ENCODE assay signal across 28 cellular contexts in the genomic region with DNA sequence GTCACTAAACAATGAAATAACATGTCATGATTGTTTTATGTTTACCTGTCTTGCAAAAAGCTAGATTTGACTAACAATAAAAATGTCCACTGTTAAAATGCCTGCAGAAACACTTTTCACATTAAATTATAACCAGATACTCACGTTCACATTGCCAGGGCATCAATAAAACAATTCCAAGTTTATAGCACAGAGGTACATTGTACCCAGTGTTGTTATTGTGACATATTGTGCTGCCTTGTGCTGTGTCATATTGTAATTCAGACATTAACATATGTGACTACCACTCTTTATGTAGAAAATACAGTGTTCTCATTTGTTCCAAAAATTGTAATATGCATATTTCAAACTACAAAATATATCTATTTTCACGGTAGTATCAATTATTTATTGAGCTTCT.
"Had no signal": no experiment of that assay in that cellular context is flagged by ENCODE, and none has a peak within 500 bp of the region (broad histone marks: within the 10 kb centered on the region; RNA-seq: fewer than 3 reads in every experiment).

No MANE protein-coding gene starts in this region.

- H3K27ac Mint-ChIP-seq: stimulated activated effector memory CD8-positive, alpha-beta T cell treated with anti-CD3 and anti-CD28 coated beads, Interleukin-12 subunit alpha, Interleukin-12 subunit beta, amount 100 ng/mL, for 72 hours; stimulated activated memory B cell treated with anti-CD40 and anti-IgM and Interleukin-4, amounts not matched to agents 10 μg/mL and 1 μg/mL and 100 μg/mL, for 72 hours; stimulated activated naive B cell treated with anti-CD40 and anti-IgM and Interleukin-4, amounts not matched to agents 10 μg/mL and 1 μg/mL and 100 μg/mL, for 72 hours; stimulated activated naive CD8-positive, alpha-beta T cell treated with anti-CD3 and anti-CD28 coated beads, Interleukin-15, amount 100 ng/mL, for 72 hours; stimulated activated naive CD8-positive, alpha-beta T cell treated with anti-CD3 and anti-CD28 coated beads, Interleukin-15, Interleukin-2, amounts not matched to agents 100 ng/mL and 50 ng/mL, for 24 hours; type B pancreatic cell had no signal

- H3K4me3 ChIP-seq: stomach, suprapubic skin, testis, thoracic aorta, thyroid gland, tibial artery, tibial nerve, transverse colon, upper lobe of left lung, upper lobe of right lung, uterus, vagina had no signal

- ATAC-seq: stimulated activated effector memory CD8-positive, alpha-beta T cell treated with anti-CD3 and anti-CD28 coated beads, Interleukin-12 subunit alpha, Interleukin-12 subunit beta, amount 100 ng/mL, for 72 hours; stimulated activated memory B cell treated with anti-CD40 and anti-IgM and Interleukin-4, amounts not matched to agents 10 μg/mL and 1 μg/mL and 100 μg/mL, for 72 hours; stimulated activated naive B cell treated with anti-CD40 and anti-IgM and Interleukin-4, amounts not matched to agents 10 μg/mL and 1 μg/mL and 100 μg/mL, for 72 hours; stimulated activated naive CD8-positive, alpha-beta T cell treated with anti-CD3 and anti-CD28 coated beads, Interleukin-15, amount 100 ng/mL, for 72 hours; stimulated activated naive CD8-positive, alpha-beta T cell treated with anti-CD3 and anti-CD28 coated beads, Interleukin-15, Interleukin-2, amounts not matched to agents 100 U/mL and 50 U/mL, for 24 hours; upper lobe of right lung had no signal

- H3K9me3 ChIP-seq: suprapubic skin, testis, thoracic aorta, thyroid gland, tibial nerve, upper lobe of left lung, upper lobe of right lung, uterus, vagina had no signal

- H3K27me3 ChIP-seq: stomach, suprapubic skin, testis, thyroid gland, tibial artery, tibial nerve, transverse colon, upper lobe of left lung, upper lobe of right lung, uterus, vagina had no signal

- H3K4me1 Mint-ChIP-seq: stimulated activated effector memory CD8-positive, alpha-beta T cell treated with anti-CD3 and anti-CD28 coated beads, Interleukin-12 subunit alpha, Interleukin-12 subunit beta, amount 100 ng/mL, for 72 hours; stimulated activated memory B cell treated with anti-CD40 and anti-IgM and Interleukin-4, amounts not matched to agents 10 μg/mL and 1 μg/mL and 100 μg/mL, for 72 hours; stimulated activated naive B cell treated with anti-CD40 and anti-IgM and Interleukin-4, amounts not matched to agents 10 μg/mL and 1 μg/mL and 100 μg/mL, for 72 hours; stimulated activated naive CD8-positive, alpha-beta T cell treated with anti-CD3 and anti-CD28 coated beads, Interleukin-15, amount 100 ng/mL, for 72 hours had no signal

- H3K36me3 Mint-ChIP-seq: stimulated activated effector memory CD8-positive, alpha-beta T cell treated with anti-CD3 and anti-CD28 coated beads, Interleukin-12 subunit alpha, Interleukin-12 subunit beta, amount 100 ng/mL, for 72 hours; stimulated activated memory B cell treated with anti-CD40 and anti-IgM and Interleukin-4, amounts not matched to agents 10 μg/mL and 1 μg/mL and 100 μg/mL, for 72 hours; stimulated activated naive B cell treated with anti-CD40 and anti-IgM and Interleukin-4, amounts not matched to agents 10 μg/mL and 1 μg/mL and 100 μg/mL, for 72 hours; type B pancreatic cell had no signal

- H3K27me3 Mint-ChIP-seq: stimulated activated memory B cell treated with anti-CD40 and anti-IgM and Interleukin-4, amounts not matched to agents 10 μg/mL and 1 μg/mL and 100 μg/mL, for 72 hours; stimulated activated naive B cell treated with anti-CD40 and anti-IgM and Interleukin-4, amounts not matched to agents 10 μg/mL and 1 μg/mL and 100 μg/mL, for 72 hours; stimulated activated naive CD8-positive, alpha-beta T cell treated with anti-CD3 and anti-CD28 coated beads, Interleukin-15, amount 100 ng/mL, for 72 hours; stimulated activated naive CD8-positive, alpha-beta T cell treated with anti-CD3 and anti-CD28 coated beads, Interleukin-15, Interleukin-2, amounts not matched to agents 100 ng/mL and 50 ng/mL, for 24 hours; type B pancreatic cell had no signal

- H3K9me3 Mint-ChIP-seq: stimulated activated naive B cell treated with anti-CD40 and anti-IgM and Interleukin-4, amounts not matched to agents 10 μg/mL and 1 μg/mL and 100 μg/mL, for 72 hours; type B pancreatic cell had no signal

- DNase-seq: stimulated activated CD4-positive, alpha-beta T cell treated with anti-CD3 and anti-CD28 coated beads, Interleukin-2, amount 100 ng/mL, for 48 hours; stimulated activated CD4-positive, alpha-beta T cell treated with anti-CD3 and anti-CD28 coated beads, Interleukin-4, amount 100 ng/mL, for 1 hour; stimulated activated CD4-positive, alpha-beta T cell treated with anti-CD3 and anti-CD28 coated beads, Interleukin-4, amount 100 ng/mL, for 24 hours; stimulated activated CD4-positive, alpha-beta T cell treated with anti-CD3 and anti-CD28 coated beads, Interleukin-4, amount 100 ng/mL, for 4 hours; stimulated activated CD8-positive, alpha-beta memory T cell treated with anti-CD3 and anti-CD28 coated beads, Interleukin-4, amount 100 ng/mL, for 48 hours; stimulated activated naive B cell treated with anti-CD40 and anti-IgM and Interleukin-4, amounts not matched to agents 10 μg/mL and 1 μg/mL and 100 μg/mL, for 72 hours; stimulated activated naive CD4-positive, alpha-beta T cell; stimulated activated naive CD4-positive, alpha-beta T cell treated with Interleukin-2 at 50 U/mL for 16 hours; stimulated activated naive CD8-positive, alpha-beta T cell treated with anti-CD3 and anti-CD28 coated beads, Interleukin-15, amount 100 ng/mL, for 72 hours; stimulated activated naive CD8-positive, alpha-beta T cell treated with anti-CD3 and anti-CD28 coated beads, Interleukin-15, Interleukin-2, amounts not matched to agents 100 U/mL and 50 U/mL, for 24 hours; stomach; substantia nigra; testis; thyroid gland; tibial artery; transverse colon; trophoblast cell; upper lobe of left lung; upper lobe of right lung; uterus had no signal

- H3K27ac ChIP-seq: stomach, suprapubic skin, testis, thoracic aorta, thyroid gland, tibial artery, tibial nerve, upper lobe of left lung, upper lobe of right lung, uterus, vagina had no signal

- H3K4me1 ChIP-seq: stomach, suprapubic skin, testis, thyroid gland, tibial artery, tibial nerve, upper lobe of left lung, upper lobe of right lung, uterus, vagina had no signal

- H3K4me3 Mint-ChIP-seq: stimulated activated effector memory CD8-positive, alpha-beta T cell treated with anti-CD3 and anti-CD28 coated beads, Interleukin-12 subunit alpha, Interleukin-12 subunit beta, amount 100 ng/mL, for 72 hours; stimulated activated memory B cell treated with anti-CD40 and anti-IgM and Interleukin-4, amounts not matched to agents 10 μg/mL and 1 μg/mL and 100 μg/mL, for 72 hours; stimulated activated naive B cell treated with anti-CD40 and anti-IgM and Interleukin-4, amounts not matched to agents 10 μg/mL and 1 μg/mL and 100 μg/mL, for 72 hours; stimulated activated naive CD8-positive, alpha-beta T cell treated with anti-CD3 and anti-CD28 coated beads, Interleukin-15, amount 100 ng/mL, for 72 hours; stimulated activated naive CD8-positive, alpha-beta T cell treated with anti-CD3 and anti-CD28 coated beads, Interleukin-15, Interleukin-2, amounts not matched to agents 100 ng/mL and 50 ng/mL, for 24 hours; type B pancreatic cell had no signal

- H3K36me3 ChIP-seq: stomach, suprapubic skin, thoracic aorta, thyroid gland, tibial artery, tibial nerve, transverse colon, upper lobe of left lung, upper lobe of right lung, uterus, vagina had no signal
